ENCODE assay signal across 22 cellular contexts in genomic region chr5:144209421-144209820, GRCh38. TPM values are rescaled to one million over a fixed set of nuclear protein-coding genes. Genes with fewer than 3 reads are reported as not detected.
DNase-seq lines count a peak whose midpoint lies in the region; ATAC-seq, FAIRE-seq and TF ChIP-seq lines count a peak whose summit lies in the region.
"Had no signal": no experiment of that assay in that cellular context is flagged by ENCODE, and none has a peak within 500 bp of the region (broad histone marks: within the 10 kb centered on the region; RNA-seq: fewer than 3 reads in every experiment).

No MANE protein-coding gene starts in this region.

- H3K36me3 Mint-ChIP-seq in nephron (ENCODE audit: low read depth): no peaks in the 10 kb centered on the region
- no peaks in the 10 kb centered on the region for H3K36me3 Mint-ChIP-seq in CD4-positive, alpha-beta T cell (ENCODE audit: low read depth)
- H3K36me3 Mint-ChIP-seq in activated CD4-positive, alpha-beta T cell treated with anti-CD3 and anti-CD28 coated beads, Interleukin-2, amount 10 ng/mL, durations not matched to agents 7 days and 5 days (ENCODE audit: low read depth): no peaks in the 10 kb centered on the region
- H3K36me3 Mint-ChIP-seq: CD14-positive monocyte had no signal

- peaks cover 21% of the 10 kb centered on the region for H3K27me3 Mint-ChIP-seq in nephron (ENCODE audit: low read depth)
- H3K27me3 Mint-ChIP-seq in CD4-positive, alpha-beta T cell: peaks cover 76% of the 10 kb centered on the region
- H3K27me3 Mint-ChIP-seq in activated CD4-positive, alpha-beta T cell treated with anti-CD3 and anti-CD28 coated beads, Interleukin-2, amount 10 ng/mL, durations not matched to agents 7 days and 5 days: peaks cover 60% of the 10 kb centered on the region

- CTCF ChIA-PET in CD4-positive, alpha-beta T cell (lab: Charles Lee): no interaction called here
- CTCF ChIA-PET in activated CD4-positive, alpha-beta T cell treated with anti-CD3 and anti-CD28 coated beads, Interleukin-2, amount 10 ng/mL, durations not matched to agents 7 days and 5 days (lab: Charles Lee): no interaction called here

- no peak overlapping the region for H3K27ac ChIP-seq in CD4-positive, alpha-beta T cell (ENCODE audit: low read depth, low read length)
- no peak overlapping the region for H3K27ac ChIP-seq in esophagus muscularis mucosa (replicated peaks in 1 of 4)
- H3K27ac ChIP-seq: coronary artery, thyroid gland had no signal

- WGBS in esophagus muscularis mucosa: 97% methylated on average over 3 of the region's 3 CpGs

- H3K9me3 ChIP-seq in CD4-positive, alpha-beta T cell (ENCODE audit: control insufficient read depth, low read length): no peaks in the 10 kb centered on the region
- H3K9me3 ChIP-seq in esophagus muscularis mucosa: no peaks in the 10 kb centered on the region
- H3K9me3 ChIP-seq: thyroid gland had no signal

- TF ChIP-seq CTCF in nephron (IDR thresholded peaks at IDR 0.05; ENCODE audit: unreplicated experiment in 3 of 3) (no peak), esophagus muscularis mucosa (IDR thresholded peaks at IDR 0.05) (no peak)
- no peak for TF ChIP-seq CTCF in CD4-positive, alpha-beta T cell (IDR thresholded peaks at IDR 0.05)

- POLR2A ChIA-PET in CD4-positive, alpha-beta T cell (lab: Charles Lee): no interaction called here
- POLR2A ChIA-PET in activated CD4-positive, alpha-beta T cell treated with anti-CD3 and anti-CD28 coated beads, Interleukin-2, amount 10 ng/mL, durations not matched to agents 7 days and 5 days (lab: Charles Lee): no interaction called here

- H3K4me1 Mint-ChIP-seq in nephron: peaks cover 12% of the 10 kb centered on the region
- H3K4me1 Mint-ChIP-seq in CD4-positive, alpha-beta T cell (ENCODE audit: low read depth): peaks cover 4% of the 10 kb centered on the region
- H3K4me1 Mint-ChIP-seq in activated CD4-positive, alpha-beta T cell treated with anti-CD3 and anti-CD28 coated beads, Interleukin-2, amount 10 ng/mL, durations not matched to agents 7 days and 5 days: peaks cover 3% of the 10 kb centered on the region
- H3K4me1 Mint-ChIP-seq: CD14-positive monocyte had no signal

- no peak for DNase-seq in GM12892 (ENCODE audit: insufficient read length)
- DNase-seq in NCI-H1694 treated with DMSO at 0.1 percent for 48 hours (lab: John Stamatoyannopoulos, UW): peak; percentile 75
- DNase-seq in NCI-H82 treated with DMSO at 0.1 percent for 48 hours (lab: John Stamatoyannopoulos, UW; ENCODE audit: unreplicated experiment): peak; percentile 65
- no peak for DNase-seq in CD4-positive, alpha-beta T cell
- no peak for DNase-seq in esophagus muscularis mucosa (ENCODE audit: extremely low spot score)
- DNase-seq in activated CD4-positive, alpha-beta T cell treated with anti-CD3 and anti-CD28 coated beads, Interleukin-2, amount 10 ng/mL, durations not matched to agents 7 days and 5 days: no peak
- DNase-seq: activated CD4-positive, alpha-beta T cell treated with anti-CD3 and anti-CD28 coated beads for 36 hours; activated naive CD4-positive, alpha-beta T cell treated with Interleukin-2 at 50 U/mL for 16 hours; activated T-cell treated with anti-CD3 and anti-CD28 coated beads, Interleukin-2, amount 50 U/mL, for 4 hours; H9; left ventricle myocardium superior; NCI-H1048; nephron progenitor cell; thyroid gland had no signal

- no peaks in the 10 kb centered on the region for H3K36me3 ChIP-seq in esophagus muscularis mucosa
- H3K36me3 ChIP-seq: thyroid gland had no signal

- peak overlapping the region; percentile 50 to 65 (median 51) for H3K4me3 Mint-ChIP-seq in nephron
- H3K4me3 Mint-ChIP-seq in CD4-positive, alpha-beta T cell: no peak overlapping the region
- H3K4me3 Mint-ChIP-seq in activated CD4-positive, alpha-beta T cell treated with anti-CD3 and anti-CD28 coated beads, Interleukin-2, amount 10 ng/mL, durations not matched to agents 7 days and 5 days: no peak overlapping the region
- H3K4me3 Mint-ChIP-seq: activated CD4-positive, alpha-beta T cell treated with anti-CD3 and anti-CD28 coated beads for 36 hours; activated T-cell treated with anti-CD3 and anti-CD28 coated beads, Interleukin-2, amount 50 U/mL, for 4 hours; CD14-positive monocyte; H9; nephron progenitor cell; stimulated activated naive CD8-positive, alpha-beta T cell treated with anti-CD3 and anti-CD28 coated beads, Interleukin-15, Interleukin-2, amounts not matched to agents 100 ng/mL and 50 ng/mL, for 24 hours had no signal

- TF ChIP-seq EP300 in esophagus muscularis mucosa (IDR thresholded peaks at IDR 0.05): no peak

- H3K9me3 Mint-ChIP-seq in nephron: no peaks in the 10 kb centered on the region
- H3K9me3 Mint-ChIP-seq in CD4-positive, alpha-beta T cell: no peaks in the 10 kb centered on the region
- H3K9me3 Mint-ChIP-seq in activated CD4-positive, alpha-beta T cell treated with anti-CD3 and anti-CD28 coated beads, Interleukin-2, amount 10 ng/mL, durations not matched to agents 7 days and 5 days: no peaks in the 10 kb centered on the region
- H3K9me3 Mint-ChIP-seq: activated T-cell treated with anti-CD3 and anti-CD28 coated beads, Interleukin-2, amount 50 U/mL, for 4 hours; CD14-positive monocyte; H9; nephron progenitor cell; stimulated activated naive CD8-positive, alpha-beta T cell treated with anti-CD3 and anti-CD28 coated beads, Interleukin-15, Interleukin-2, amounts not matched to agents 100 ng/mL and 50 ng/mL, for 24 hours had no signal

- no peak overlapping the region for H3K4me3 ChIP-seq in esophagus muscularis mucosa
- H3K4me3 ChIP-seq: coronary artery, thyroid gland had no signal

- TF ChIP-seq POLR2A in GM12892 (IDR thresholded peaks at IDR 0.05; ENCODE audit: low read depth, low read length) (no peak), esophagus muscularis mucosa (IDR thresholded peaks at IDR 0.05; ENCODE audit: low read depth) (no peak)

- H3K4me1 ChIP-seq in esophagus muscularis mucosa: peaks cover 5 to 9% (median 8%) of the 10 kb centered on the region in 4 donors

- no peak overlapping the region for H3K27ac Mint-ChIP-seq in nephron
- H3K27ac Mint-ChIP-seq in CD4-positive, alpha-beta T cell: no peak overlapping the region
- no peak overlapping the region for H3K27ac Mint-ChIP-seq in activated CD4-positive, alpha-beta T cell treated with anti-CD3 and anti-CD28 coated beads, Interleukin-2, amount 10 ng/mL, durations not matched to agents 7 days and 5 days
- H3K27ac Mint-ChIP-seq: activated CD4-positive, alpha-beta T cell treated with anti-CD3 and anti-CD28 coated beads for 36 hours; CD14-positive monocyte; H9; nephron progenitor cell; stimulated activated naive CD8-positive, alpha-beta T cell treated with anti-CD3 and anti-CD28 coated beads, Interleukin-15, Interleukin-2, amounts not matched to agents 100 ng/mL and 50 ng/mL, for 24 hours had no signal

- intact Hi-C loops in CD4-positive, alpha-beta T cell (cut with DNase I, micrococcal nuclease): no loop called here
- intact Hi-C loops in esophagus muscularis mucosa (cut with DNase I): loop anchor here (10.0 kb wide), 1 partner anchor 1845 kb away; no protein-coding TSS in a partner anchor

- ATAC-seq in CD4-positive, alpha-beta T cell (ENCODE audit: poor library complexity): no peak
- no peak for ATAC-seq in GM21423 (IDR thresholded peaks at IDR 0.05; ENCODE audit: unreplicated experiment)
- ATAC-seq: activated CD4-positive, alpha-beta T cell treated with anti-CD3 and anti-CD28 coated beads for 36 hours; activated T-cell treated with anti-CD3 and anti-CD28 coated beads, Interleukin-2, amount 50 U/mL, for 4 hours; left ventricle myocardium superior; sciatic nerve had no signal

- peak; percentile 9 for FAIRE-seq in GM12892 (lab: Jason Lieb, UNC)
- FAIRE-seq: bronchial epithelial cell had no signal

- H3K27me3 ChIP-seq in CD4-positive, alpha-beta T cell (ENCODE audit: control insufficient read depth, insufficient read depth, low read length): peaks cover 48% of the 10 kb centered on the region
- H3K27me3 ChIP-seq in esophagus muscularis mucosa: peaks cover 0 to 48% (median 14%) of the 10 kb centered on the region in 4 donors
- H3K27me3 ChIP-seq: thyroid gland had no signal

RNA-seq across cellular contexts. Expression of gene KCTD16, which starts 38.7 kb away (rescaled TPM):
- 0.13 TPM for polyA plus RNA-seq in GM12892 (2012; ENCODE audit: missing spikeins)
- not detected for total RNA-seq in CD4-positive, alpha-beta T cell
- under 1 TPM in 3 of 4 donors, not detected in 1; under 0.01 to 0.11 (median under 0.01) TPM for total RNA-seq in esophagus muscularis mucosa
- under 1 TPM; 0.08 to 0.15 TPM for total RNA-seq in activated CD4-positive, alpha-beta T cell treated with anti-CD3 and anti-CD28 coated beads, Interleukin-2, amount 10 ng/mL, durations not matched to agents 7 days and 5 days
- total RNA-seq: activated T-cell treated with anti-CD3 and anti-CD28 coated beads, Interleukin-2, amount 50 U/mL, for 4 hours; left ventricle myocardium superior; T-helper 1 cell treated with Interleukin-12 subunit alpha and Interleukin-12 subunit beta and Interleukin-4 antibody, amounts not matched to agents 30 ng/mL and 1 ng/mL, for 36 hours had no signal
- polyA plus RNA-seq: CD14-positive monocyte had no signal

RNA-seq across cellular contexts. Expression of gene YIPF5, which starts 39.0 kb away (rescaled TPM):
- 25.9 TPM for polyA plus RNA-seq in GM12892 (2012; ENCODE audit: missing spikeins)
- total RNA-seq in CD4-positive, alpha-beta T cell: 10 to 100 TPM; 57.6 to 64.8 TPM
- total RNA-seq in esophagus muscularis mucosa: 10 to 100 TPM; 24.9 to 31.1 (median 28.5) TPM
- 10 to 100 TPM; 44.6 to 46.2 TPM for total RNA-seq in activated CD4-positive, alpha-beta T cell treated with anti-CD3 and anti-CD28 coated beads, Interleukin-2, amount 10 ng/mL, durations not matched to agents 7 days and 5 days

Comparison
In these comparisons a context has a peak if more than half of its experiments do, and no peak if none do; other contexts are left out.
1. DNase-seq: peak in NCI-H1694 treated with DMSO at 0.1 percent for 48 hours (single experiment) and NCI-H82 treated with DMSO at 0.1 percent for 48 hours (single experiment); none in GM12892 (single experiment), CD4-positive, alpha-beta T cell (0 of 10), esophagus muscularis mucosa (single experiment) and activated CD4-positive, alpha-beta T cell treated with anti-CD3 and anti-CD28 coated beads, Interleukin-2, amount 10 ng/mL, durations not matched to agents 7 days and 5 days (single experiment).
2. H3K4me3 Mint-ChIP-seq: peak in nephron (3 of 3); none in CD4-positive, alpha-beta T cell (single experiment) and activated CD4-positive, alpha-beta T cell treated with anti-CD3 and anti-CD28 coated beads, Interleukin-2, amount 10 ng/mL, durations not matched to agents 7 days and 5 days (single experiment).